In the genomic region with DNA sequence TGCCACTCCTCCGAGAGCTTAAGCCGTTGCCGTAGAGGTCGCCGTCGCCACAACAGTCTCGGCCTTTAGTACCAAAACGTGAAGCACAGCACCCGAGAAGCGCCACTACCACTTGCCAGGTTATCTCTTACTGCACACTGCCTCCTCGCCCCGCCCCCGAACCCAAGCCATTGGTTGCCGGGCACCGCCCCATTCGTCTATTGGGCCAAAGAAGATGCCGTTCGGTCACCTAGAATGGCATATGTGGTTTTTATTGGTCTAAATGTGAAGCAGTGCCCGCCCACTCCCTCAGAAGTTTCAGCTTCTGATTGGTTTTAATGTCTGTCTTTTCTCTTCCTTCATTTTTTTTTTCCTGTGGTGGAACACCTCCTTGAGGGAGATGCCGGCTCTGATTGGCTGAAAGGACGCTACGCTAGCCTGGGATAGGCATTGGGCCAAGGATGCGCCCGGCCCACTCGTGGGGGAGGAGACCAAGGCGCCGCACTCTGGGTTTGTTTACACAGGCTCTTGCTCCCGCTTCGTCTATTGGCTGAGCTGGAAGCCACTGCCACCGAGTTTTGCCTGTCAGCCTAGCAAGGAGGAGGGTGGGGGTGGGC, we compare ENCODE assay signal across 1 cellular context.
A peak's percentile ranks its signal among the peaks of the same experiment; 100 is the strongest.
TF ChIP-seq lines count a peak whose summit lies in the region.

A gene with protein sequence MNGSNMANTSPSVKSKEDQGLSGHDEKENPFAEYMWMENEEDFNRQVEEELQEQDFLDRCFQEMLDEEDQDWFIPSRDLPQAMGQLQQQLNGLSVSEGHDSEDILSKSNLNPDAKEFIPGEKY (minus strand): TSS at position 139 of the 596 bp plus-strand sequence. CDS start 24,514 bp downstream, outside the sequence.

TF ChIP-seq in K562, 482 proteins besides CTCF, POLR2A, EP300 and RAD21 (continued from another document and continues in another):
- TF ChIP-seq, protein P1, sequence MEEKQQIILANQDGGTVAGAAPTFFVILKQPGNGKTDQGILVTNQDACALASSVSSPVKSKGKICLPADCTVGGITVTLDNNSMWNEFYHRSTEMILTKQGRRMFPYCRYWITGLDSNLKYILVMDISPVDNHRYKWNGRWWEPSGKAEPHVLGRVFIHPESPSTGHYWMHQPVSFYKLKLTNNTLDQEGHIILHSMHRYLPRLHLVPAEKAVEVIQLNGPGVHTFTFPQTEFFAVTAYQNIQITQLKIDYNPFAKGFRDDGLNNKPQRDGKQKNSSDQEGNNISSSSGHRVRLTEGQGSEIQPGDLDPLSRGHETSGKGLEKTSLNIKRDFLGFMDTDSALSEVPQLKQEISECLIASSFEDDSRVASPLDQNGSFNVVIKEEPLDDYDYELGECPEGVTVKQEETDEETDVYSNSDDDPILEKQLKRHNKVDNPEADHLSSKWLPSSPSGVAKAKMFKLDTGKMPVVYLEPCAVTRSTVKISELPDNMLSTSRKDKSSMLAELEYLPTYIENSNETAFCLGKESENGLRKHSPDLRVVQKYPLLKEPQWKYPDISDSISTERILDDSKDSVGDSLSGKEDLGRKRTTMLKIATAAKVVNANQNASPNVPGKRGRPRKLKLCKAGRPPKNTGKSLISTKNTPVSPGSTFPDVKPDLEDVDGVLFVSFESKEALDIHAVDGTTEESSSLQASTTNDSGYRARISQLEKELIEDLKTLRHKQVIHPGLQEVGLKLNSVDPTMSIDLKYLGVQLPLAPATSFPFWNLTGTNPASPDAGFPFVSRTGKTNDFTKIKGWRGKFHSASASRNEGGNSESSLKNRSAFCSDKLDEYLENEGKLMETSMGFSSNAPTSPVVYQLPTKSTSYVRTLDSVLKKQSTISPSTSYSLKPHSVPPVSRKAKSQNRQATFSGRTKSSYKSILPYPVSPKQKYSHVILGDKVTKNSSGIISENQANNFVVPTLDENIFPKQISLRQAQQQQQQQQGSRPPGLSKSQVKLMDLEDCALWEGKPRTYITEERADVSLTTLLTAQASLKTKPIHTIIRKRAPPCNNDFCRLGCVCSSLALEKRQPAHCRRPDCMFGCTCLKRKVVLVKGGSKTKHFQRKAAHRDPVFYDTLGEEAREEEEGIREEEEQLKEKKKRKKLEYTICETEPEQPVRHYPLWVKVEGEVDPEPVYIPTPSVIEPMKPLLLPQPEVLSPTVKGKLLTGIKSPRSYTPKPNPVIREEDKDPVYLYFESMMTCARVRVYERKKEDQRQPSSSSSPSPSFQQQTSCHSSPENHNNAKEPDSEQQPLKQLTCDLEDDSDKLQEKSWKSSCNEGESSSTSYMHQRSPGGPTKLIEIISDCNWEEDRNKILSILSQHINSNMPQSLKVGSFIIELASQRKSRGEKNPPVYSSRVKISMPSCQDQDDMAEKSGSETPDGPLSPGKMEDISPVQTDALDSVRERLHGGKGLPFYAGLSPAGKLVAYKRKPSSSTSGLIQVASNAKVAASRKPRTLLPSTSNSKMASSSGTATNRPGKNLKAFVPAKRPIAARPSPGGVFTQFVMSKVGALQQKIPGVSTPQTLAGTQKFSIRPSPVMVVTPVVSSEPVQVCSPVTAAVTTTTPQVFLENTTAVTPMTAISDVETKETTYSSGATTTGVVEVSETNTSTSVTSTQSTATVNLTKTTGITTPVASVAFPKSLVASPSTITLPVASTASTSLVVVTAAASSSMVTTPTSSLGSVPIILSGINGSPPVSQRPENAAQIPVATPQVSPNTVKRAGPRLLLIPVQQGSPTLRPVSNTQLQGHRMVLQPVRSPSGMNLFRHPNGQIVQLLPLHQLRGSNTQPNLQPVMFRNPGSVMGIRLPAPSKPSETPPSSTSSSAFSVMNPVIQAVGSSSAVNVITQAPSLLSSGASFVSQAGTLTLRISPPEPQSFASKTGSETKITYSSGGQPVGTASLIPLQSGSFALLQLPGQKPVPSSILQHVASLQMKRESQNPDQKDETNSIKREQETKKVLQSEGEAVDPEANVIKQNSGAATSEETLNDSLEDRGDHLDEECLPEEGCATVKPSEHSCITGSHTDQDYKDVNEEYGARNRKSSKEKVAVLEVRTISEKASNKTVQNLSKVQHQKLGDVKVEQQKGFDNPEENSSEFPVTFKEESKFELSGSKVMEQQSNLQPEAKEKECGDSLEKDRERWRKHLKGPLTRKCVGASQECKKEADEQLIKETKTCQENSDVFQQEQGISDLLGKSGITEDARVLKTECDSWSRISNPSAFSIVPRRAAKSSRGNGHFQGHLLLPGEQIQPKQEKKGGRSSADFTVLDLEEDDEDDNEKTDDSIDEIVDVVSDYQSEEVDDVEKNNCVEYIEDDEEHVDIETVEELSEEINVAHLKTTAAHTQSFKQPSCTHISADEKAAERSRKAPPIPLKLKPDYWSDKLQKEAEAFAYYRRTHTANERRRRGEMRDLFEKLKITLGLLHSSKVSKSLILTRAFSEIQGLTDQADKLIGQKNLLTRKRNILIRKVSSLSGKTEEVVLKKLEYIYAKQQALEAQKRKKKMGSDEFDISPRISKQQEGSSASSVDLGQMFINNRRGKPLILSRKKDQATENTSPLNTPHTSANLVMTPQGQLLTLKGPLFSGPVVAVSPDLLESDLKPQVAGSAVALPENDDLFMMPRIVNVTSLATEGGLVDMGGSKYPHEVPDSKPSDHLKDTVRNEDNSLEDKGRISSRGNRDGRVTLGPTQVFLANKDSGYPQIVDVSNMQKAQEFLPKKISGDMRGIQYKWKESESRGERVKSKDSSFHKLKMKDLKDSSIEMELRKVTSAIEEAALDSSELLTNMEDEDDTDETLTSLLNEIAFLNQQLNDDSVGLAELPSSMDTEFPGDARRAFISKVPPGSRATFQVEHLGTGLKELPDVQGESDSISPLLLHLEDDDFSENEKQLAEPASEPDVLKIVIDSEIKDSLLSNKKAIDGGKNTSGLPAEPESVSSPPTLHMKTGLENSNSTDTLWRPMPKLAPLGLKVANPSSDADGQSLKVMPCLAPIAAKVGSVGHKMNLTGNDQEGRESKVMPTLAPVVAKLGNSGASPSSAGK (IDR thresholded peaks at IDR 0.05): 0 out of 2 replicates have a peak, but pooled peaks have one; percentile 52
- peak; percentile 17; the same call in 1 of the 2 replicates for TF ChIP-seq CBX1 (IDR thresholded peaks at IDR 0.05; ENCODE audit: low read depth)
- no peak for TF ChIP-seq NR1H2 (CRISPR knock-in tag; IDR thresholded peaks at IDR 0.05)
- TF ChIP-seq ZNF384 (IDR thresholded peaks at IDR 0.05; ENCODE audit: low read depth, low read length): peak; percentile 98
- TF ChIP-seq ZNF583 (CRISPR knock-in tag; IDR thresholded peaks at IDR 0.05): no peak
- no peak for TF ChIP-seq ATF1 (CRISPR knock-in tag; IDR thresholded peaks at IDR 0.05)
- TF ChIP-seq ATF1 (tag; IDR thresholded peaks at IDR 0.05): peak; percentile 91
- peak; percentile 67 for TF ChIP-seq RBM25 (IDR thresholded peaks at IDR 0.05; ENCODE audit: low read depth, low read length, severe bottlenecking)
- TF ChIP-seq SP2 (IDR thresholded peaks at IDR 0.05; ENCODE audit: extremely low read depth, low read depth, low read length, poor library complexity, severe bottlenecking): peak; percentile 73
- TF ChIP-seq NRF1 (conservative IDR thresholded peaks at IDR 0.05 in 1 of 2, IDR thresholded peaks at IDR 0.05 in 1 of 2): peak; percentile 75
- no peak for TF ChIP-seq ZFP30 (CRISPR knock-in tag; IDR thresholded peaks at IDR 0.05; ENCODE audit: borderline replicate concordance)
- TF ChIP-seq, protein P2, sequence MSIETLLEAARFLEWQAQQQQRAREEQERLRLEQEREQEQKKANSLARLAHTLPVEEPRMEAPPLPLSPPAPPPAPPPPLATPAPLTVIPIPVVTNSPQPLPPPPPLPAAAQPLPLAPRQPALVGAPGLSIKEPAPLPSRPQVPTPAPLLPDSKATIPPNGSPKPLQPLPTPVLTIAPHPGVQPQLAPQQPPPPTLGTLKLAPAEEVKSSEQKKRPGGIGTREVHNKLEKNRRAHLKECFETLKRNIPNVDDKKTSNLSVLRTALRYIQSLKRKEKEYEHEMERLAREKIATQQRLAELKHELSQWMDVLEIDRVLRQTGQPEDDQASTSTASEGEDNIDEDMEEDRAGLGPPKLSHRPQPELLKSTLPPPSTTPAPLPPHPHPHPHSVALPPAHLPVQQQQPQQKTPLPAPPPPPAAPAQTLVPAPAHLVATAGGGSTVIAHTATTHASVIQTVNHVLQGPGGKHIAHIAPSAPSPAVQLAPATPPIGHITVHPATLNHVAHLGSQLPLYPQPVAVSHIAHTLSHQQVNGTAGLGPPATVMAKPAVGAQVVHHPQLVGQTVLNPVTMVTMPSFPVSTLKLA (conservative IDR thresholded peaks at IDR 0.05): peak in 1 of 2 experiments; percentile 51; a peak in 1 of 4 replicates
- no peak for TF ChIP-seq MEF2A (IDR thresholded peaks at IDR 0.05; ENCODE audit: control insufficient read depth, low read depth, low read length)
- TF ChIP-seq FOS (IDR thresholded peaks at IDR 0.05; ENCODE audit: extremely low read depth, insufficient read length): peak; percentile 95
- TF ChIP-seq, protein P3, sequence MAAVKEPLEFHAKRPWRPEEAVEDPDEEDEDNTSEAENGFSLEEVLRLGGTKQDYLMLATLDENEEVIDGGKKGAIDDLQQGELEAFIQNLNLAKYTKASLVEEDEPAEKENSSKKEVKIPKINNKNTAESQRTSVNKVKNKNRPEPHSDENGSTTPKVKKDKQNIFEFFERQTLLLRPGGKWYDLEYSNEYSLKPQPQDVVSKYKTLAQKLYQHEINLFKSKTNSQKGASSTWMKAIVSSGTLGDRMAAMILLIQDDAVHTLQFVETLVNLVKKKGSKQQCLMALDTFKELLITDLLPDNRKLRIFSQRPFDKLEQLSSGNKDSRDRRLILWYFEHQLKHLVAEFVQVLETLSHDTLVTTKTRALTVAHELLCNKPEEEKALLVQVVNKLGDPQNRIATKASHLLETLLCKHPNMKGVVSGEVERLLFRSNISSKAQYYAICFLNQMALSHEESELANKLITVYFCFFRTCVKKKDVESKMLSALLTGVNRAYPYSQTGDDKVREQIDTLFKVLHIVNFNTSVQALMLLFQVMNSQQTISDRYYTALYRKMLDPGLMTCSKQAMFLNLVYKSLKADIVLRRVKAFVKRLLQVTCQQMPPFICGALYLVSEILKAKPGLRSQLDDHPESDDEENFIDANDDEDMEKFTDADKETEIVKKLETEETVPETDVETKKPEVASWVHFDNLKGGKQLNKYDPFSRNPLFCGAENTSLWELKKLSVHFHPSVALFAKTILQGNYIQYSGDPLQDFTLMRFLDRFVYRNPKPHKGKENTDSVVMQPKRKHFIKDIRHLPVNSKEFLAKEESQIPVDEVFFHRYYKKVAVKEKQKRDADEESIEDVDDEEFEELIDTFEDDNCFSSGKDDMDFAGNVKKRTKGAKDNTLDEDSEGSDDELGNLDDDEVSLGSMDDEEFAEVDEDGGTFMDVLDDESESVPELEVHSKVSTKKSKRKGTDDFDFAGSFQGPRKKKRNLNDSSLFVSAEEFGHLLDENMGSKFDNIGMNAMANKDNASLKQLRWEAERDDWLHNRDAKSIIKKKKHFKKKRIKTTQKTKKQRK (IDR thresholded peaks at IDR 0.05; ENCODE audit: borderline replicate concordance, low read depth, low read length): peak; percentile 91
- TF ChIP-seq, protein P4, sequence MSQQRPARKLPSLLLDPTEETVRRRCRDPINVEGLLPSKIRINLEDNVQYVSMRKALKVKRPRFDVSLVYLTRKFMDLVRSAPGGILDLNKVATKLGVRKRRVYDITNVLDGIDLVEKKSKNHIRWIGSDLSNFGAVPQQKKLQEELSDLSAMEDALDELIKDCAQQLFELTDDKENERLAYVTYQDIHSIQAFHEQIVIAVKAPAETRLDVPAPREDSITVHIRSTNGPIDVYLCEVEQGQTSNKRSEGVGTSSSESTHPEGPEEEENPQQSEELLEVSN (IDR thresholded peaks at IDR 0.05; ENCODE audit: borderline replicate concordance in 1 of 2, extremely low read depth in 1 of 2, insufficient read depth in 1 of 2, insufficient read length in 1 of 2, low read depth in 1 of 2, low read length in 1 of 2, poor library complexity in 1 of 2, severe bottlenecking in 1 of 2): peak in 1 of 2 experiments; percentile 26
- TF ChIP-seq, protein P5, sequence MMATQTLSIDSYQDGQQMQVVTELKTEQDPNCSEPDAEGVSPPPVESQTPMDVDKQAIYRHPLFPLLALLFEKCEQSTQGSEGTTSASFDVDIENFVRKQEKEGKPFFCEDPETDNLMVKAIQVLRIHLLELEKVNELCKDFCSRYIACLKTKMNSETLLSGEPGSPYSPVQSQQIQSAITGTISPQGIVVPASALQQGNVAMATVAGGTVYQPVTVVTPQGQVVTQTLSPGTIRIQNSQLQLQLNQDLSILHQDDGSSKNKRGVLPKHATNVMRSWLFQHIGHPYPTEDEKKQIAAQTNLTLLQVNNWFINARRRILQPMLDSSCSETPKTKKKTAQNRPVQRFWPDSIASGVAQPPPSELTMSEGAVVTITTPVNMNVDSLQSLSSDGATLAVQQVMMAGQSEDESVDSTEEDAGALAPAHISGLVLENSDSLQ (IDR thresholded peaks at IDR 0.05): peak; percentile 98
- TF ChIP-seq FOXM1 (IDR thresholded peaks at IDR 0.05; ENCODE audit: low read depth): peak; percentile 59
- no peak for TF ChIP-seq FOXM1 (CRISPR knock-in tag; IDR thresholded peaks at IDR 0.05; ENCODE audit: low read depth)
- peak; percentile 13; the same call in 1 of the 2 replicates for TF ChIP-seq CTBP1 (IDR thresholded peaks at IDR 0.05; ENCODE audit: borderline replicate concordance)
- TF ChIP-seq NEUROD1 (IDR thresholded peaks at IDR 0.05; ENCODE audit: borderline replicate concordance, low read depth, low read length, partially characterized antibody): peak; percentile 93
- TF ChIP-seq FOXA3 (CRISPR knock-in tag; conservative IDR thresholded peaks at IDR 0.05 in 1 of 2, IDR thresholded peaks at IDR 0.05 in 1 of 2): peak in 1 of 2 experiments; percentile 88; a peak in 2 of 4 replicates
- TF ChIP-seq ZNF695 (CRISPR knock-in tag; IDR thresholded peaks at IDR 0.05): no peak
- 0 out of 2 replicates have a peak, but pooled peaks have one; percentile 27 for TF ChIP-seq RNF2 (IDR thresholded peaks at IDR 0.05)
- peak; percentile 38; the same call in 1 of the 2 replicates for TF ChIP-seq ATF7 (IDR thresholded peaks at IDR 0.05)
- TF ChIP-seq CHD2 (IDR thresholded peaks at IDR 0.05; ENCODE audit: low read depth, low read length): peak; percentile 78
- TF ChIP-seq, protein P6, sequence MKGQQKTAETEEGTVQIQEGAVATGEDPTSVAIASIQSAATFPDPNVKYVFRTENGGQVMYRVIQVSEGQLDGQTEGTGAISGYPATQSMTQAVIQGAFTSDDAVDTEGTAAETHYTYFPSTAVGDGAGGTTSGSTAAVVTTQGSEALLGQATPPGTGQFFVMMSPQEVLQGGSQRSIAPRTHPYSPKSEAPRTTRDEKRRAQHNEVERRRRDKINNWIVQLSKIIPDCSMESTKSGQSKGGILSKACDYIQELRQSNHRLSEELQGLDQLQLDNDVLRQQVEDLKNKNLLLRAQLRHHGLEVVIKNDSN (CRISPR knock-in tag; IDR thresholded peaks at IDR 0.05): no peak
- TF ChIP-seq, protein P7, sequence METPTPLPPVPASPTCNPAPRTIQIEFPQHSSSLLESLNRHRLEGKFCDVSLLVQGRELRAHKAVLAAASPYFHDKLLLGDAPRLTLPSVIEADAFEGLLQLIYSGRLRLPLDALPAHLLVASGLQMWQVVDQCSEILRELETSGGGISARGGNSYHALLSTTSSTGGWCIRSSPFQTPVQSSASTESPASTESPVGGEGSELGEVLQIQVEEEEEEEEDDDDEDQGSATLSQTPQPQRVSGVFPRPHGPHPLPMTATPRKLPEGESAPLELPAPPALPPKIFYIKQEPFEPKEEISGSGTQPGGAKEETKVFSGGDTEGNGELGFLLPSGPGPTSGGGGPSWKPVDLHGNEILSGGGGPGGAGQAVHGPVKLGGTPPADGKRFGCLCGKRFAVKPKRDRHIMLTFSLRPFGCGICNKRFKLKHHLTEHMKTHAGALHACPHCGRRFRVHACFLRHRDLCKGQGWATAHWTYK (CRISPR knock-in tag; IDR thresholded peaks at IDR 0.05): no peak
